Comparison of ENCODE assay signal across 8 cellular contexts in genomic region chr1:225735252-225736149, GRCh38. TPM values are rescaled to one million over a fixed set of nuclear protein-coding genes. Genes with fewer than 3 reads are reported as not detected.
A peak's percentile ranks its signal among the peaks of the same experiment; 100 is the strongest.
DNase-seq lines count a peak whose midpoint lies in the region; ATAC-seq and TF ChIP-seq lines count a peak whose summit lies in the region.

No MANE protein-coding gene starts in this region.

- H3K27ac ChIP-seq in skin epidermis: peak overlapping the region in 20 of 21 experiments; percentile 32 to 86 (median 71)

- DNase-seq in H4 (ENCODE audit: low spot score) (peak; percentile 94), hepatic stellate cell (ENCODE audit: low spot score) (peak; percentile 91)
- no peak for DNase-seq in activated T-cell treated with anti-CD3 and anti-CD28 coated beads, Interleukin-2, amount 50 U/mL, for 4 hours
- DNase-seq in activated CD4-positive, CD25-positive, alpha-beta regulatory T cell (lab: John Stamatoyannopoulos, UW): no peak
- no peak for DNase-seq in activated naive CD8-positive, alpha-beta T cell treated with anti-CD3 and anti-CD28 coated beads for 36 hours

- no peaks in the 10 kb centered on the region for H3K4me1 Mint-ChIP-seq in activated T-cell treated with anti-CD3 and anti-CD28 coated beads, Interleukin-2, amount 50 U/mL, for 4 hours (ENCODE audit: low read depth)
- no peaks in the 10 kb centered on the region for H3K4me1 Mint-ChIP-seq in activated naive CD8-positive, alpha-beta T cell treated with anti-CD3 and anti-CD28 coated beads for 36 hours

- no peaks in the 10 kb centered on the region for H3K9me3 Mint-ChIP-seq in activated T-cell treated with anti-CD3 and anti-CD28 coated beads, Interleukin-2, amount 50 U/mL, for 4 hours
- no peaks in the 10 kb centered on the region for H3K9me3 Mint-ChIP-seq in activated naive CD8-positive, alpha-beta T cell treated with anti-CD3 and anti-CD28 coated beads for 36 hours

- H3K36me3 Mint-ChIP-seq in activated T-cell treated with anti-CD3 and anti-CD28 coated beads, Interleukin-2, amount 50 U/mL, for 4 hours (ENCODE audit: insufficient read depth): no peaks in the 10 kb centered on the region
- no peaks in the 10 kb centered on the region for H3K36me3 Mint-ChIP-seq in activated naive CD8-positive, alpha-beta T cell treated with anti-CD3 and anti-CD28 coated beads for 36 hours

- H3K4me3 Mint-ChIP-seq in activated T-cell treated with anti-CD3 and anti-CD28 coated beads, Interleukin-2, amount 50 U/mL, for 4 hours: no peak overlapping the region
- H3K4me3 Mint-ChIP-seq in activated naive CD8-positive, alpha-beta T cell treated with anti-CD3 and anti-CD28 coated beads for 36 hours: no peak overlapping the region

- ATAC-seq in SK-N-SH treated with all-trans-retinoic acid at 6 μM for 48 hours (peak; percentile 89), HG03457 (IDR thresholded peaks at IDR 0.05; ENCODE audit: unreplicated experiment) (no peak)
- no peak for ATAC-seq in activated T-cell treated with anti-CD3 and anti-CD28 coated beads, Interleukin-2, amount 50 U/mL, for 4 hours

- H3K27ac Mint-ChIP-seq in activated naive CD8-positive, alpha-beta T cell treated with anti-CD3 and anti-CD28 coated beads for 36 hours: no peak overlapping the region

- no peak overlapping the region for H3K4me3 ChIP-seq in skin epidermis

- peaks cover 1% of the 10 kb centered on the region for H3K27me3 Mint-ChIP-seq in activated T-cell treated with anti-CD3 and anti-CD28 coated beads, Interleukin-2, amount 50 U/mL, for 4 hours (ENCODE audit: low read depth)
- no peaks in the 10 kb centered on the region for H3K27me3 Mint-ChIP-seq in activated naive CD8-positive, alpha-beta T cell treated with anti-CD3 and anti-CD28 coated beads for 36 hours

TF ChIP-seq in SK-N-SH treated with all-trans-retinoic acid at 6 μM for 48 hours, 23 proteins besides CTCF, POLR2A, EP300 and RAD21:
- 0 out of 2 replicates have a peak, but pooled peaks have one; percentile 8 for TF ChIP-seq ZFP3 (CRISPR knock-in tag; IDR thresholded peaks at IDR 0.05)
- no peak for TF ChIP-seq OSR1 (CRISPR knock-in tag; IDR thresholded peaks at IDR 0.05)

RNA-seq across cellular contexts. Expression of gene SRP9, which starts 42.1 kb away (rescaled TPM):
- total RNA-seq in H4 (2014; rRNA removed; shearing (Covaris generic)): 607 and 630 TPM in 2 replicates
- 100 to 1,000 TPM; 261 to 287 (median 273) TPM for total RNA-seq in activated T-cell treated with anti-CD3 and anti-CD28 coated beads, Interleukin-2, amount 50 U/mL, for 4 hours
- total RNA-seq in activated naive CD8-positive, alpha-beta T cell treated with anti-CD3 and anti-CD28 coated beads for 36 hours: 100 to 1,000 TPM; 335 to 350 TPM

Comparison
In these comparisons a context has a peak if more than half of its experiments do, and no peak if none do; other contexts are left out.
1. DNase-seq: peak in H4 (single experiment) and hepatic stellate cell (single experiment); none in activated T-cell treated with anti-CD3 and anti-CD28 coated beads, Interleukin-2, amount 50 U/mL, for 4 hours (single experiment), activated CD4-positive, CD25-positive, alpha-beta regulatory T cell (0 of 4) and activated naive CD8-positive, alpha-beta T cell treated with anti-CD3 and anti-CD28 coated beads for 36 hours (single experiment).